8 cellular contexts compared by ENCODE assay signal in the genomic region with DNA sequence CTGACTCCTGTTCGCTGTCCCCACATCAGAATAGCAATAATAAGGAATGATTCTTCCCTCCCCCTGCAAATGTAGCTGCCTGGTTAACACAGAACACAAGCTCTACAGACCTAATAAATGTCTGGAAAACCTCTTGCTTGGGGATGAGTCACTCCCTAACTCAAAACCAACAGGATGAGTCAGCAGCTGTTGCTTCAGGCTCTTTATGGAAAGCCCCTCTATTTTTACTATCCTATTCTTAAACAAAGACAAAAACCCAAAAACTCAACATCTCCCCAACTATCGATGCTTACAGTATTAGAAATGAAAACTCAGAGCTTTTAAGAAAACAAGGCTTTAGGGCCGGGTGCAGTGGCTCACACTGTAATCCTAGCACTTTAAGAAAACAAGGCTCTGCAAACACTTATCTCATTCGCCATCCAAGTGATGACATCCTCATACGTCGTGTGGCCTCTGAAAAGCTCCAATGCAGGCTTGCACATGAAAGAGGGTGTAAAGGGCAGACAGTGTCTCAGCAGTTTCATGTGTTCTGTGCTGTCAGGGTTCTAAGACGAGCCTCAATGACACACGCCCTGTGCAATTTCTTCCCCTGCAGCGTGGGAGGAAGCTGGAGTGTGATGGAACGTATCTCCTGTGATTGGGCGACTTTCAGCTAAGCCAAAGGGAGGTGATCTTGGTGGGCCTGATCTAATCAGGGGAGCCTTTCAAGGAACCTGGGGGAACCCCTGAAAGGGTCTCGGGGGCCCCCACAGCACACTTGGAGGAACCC.
DNase-seq lines count a peak whose midpoint lies in the region; ATAC-seq and TF ChIP-seq lines count a peak whose summit lies in the region.

No MANE protein-coding gene starts in this region.

- no peak for TF ChIP-seq POLR2A in upper lobe of left lung (IDR thresholded peaks at IDR 0.05)

- H3K9ac ChIP-seq in trophoblast cell (ENCODE audit: low read length), result no peak overlapping the region

- peak overlapping the region; percentile 9 for H3K4me2 ChIP-seq in trophoblast cell (ENCODE audit: low read length)

- H3K14ac ChIP-seq in trophoblast cell (ENCODE audit: low read length), result peak overlapping the region; percentile 72

- ATAC-seq in GM19025 (IDR thresholded peaks at IDR 0.05; ENCODE audit: low read depth, unreplicated experiment) (peak; percentile 67), HG03135 (IDR thresholded peaks at IDR 0.05; ENCODE audit: unreplicated experiment) (peak; percentile 66), upper lobe of left lung (ENCODE audit: low FRiP score in 2 of 2) (peak; percentile 71 to 89)

- no peak for TF ChIP-seq CTCF in BE2C (IDR thresholded peaks at IDR 0.05; ENCODE audit: low read depth, low read length)
- TF ChIP-seq CTCF in fibroblast of pulmonary artery (IDR thresholded peaks at IDR 0.05; ENCODE audit: low read length, missing control alignments), result no peak
- no peak for TF ChIP-seq CTCF in upper lobe of left lung (IDR thresholded peaks at IDR 0.05)

- peak overlapping the region; percentile 24 for H4K8ac ChIP-seq in trophoblast cell (ENCODE audit: low read depth, low read length)

- H3K18ac ChIP-seq in trophoblast cell (ENCODE audit: low read length), result peak overlapping the region; percentile 72

- peak; percentile 78 for DNase-seq in BE2C
- DNase-seq in NOMO-1 treated with dmso at 0.1 percent for 144 hours (lab: John Stamatoyannopoulos, UW; ENCODE audit: unreplicated experiment), result peak; percentile 87
- peak; percentile 72 for DNase-seq in activated T-cell treated with anti-CD3 and anti-CD28 coated beads for 48 hours (ENCODE audit: low read depth)
- DNase-seq in fibroblast of pulmonary artery (ENCODE audit: low read depth), result peak; percentile 97
- peak; percentile 93 to 95 for DNase-seq in trophoblast cell
- peak in 1 of 2 donors; percentile 67 for DNase-seq in upper lobe of left lung

- H3K27me3 ChIP-seq in BE2C, result no peaks in the 10 kb centered on the region
- H3K27me3 ChIP-seq in trophoblast cell (ENCODE audit: insufficient read depth, low read length), result no peaks in the 10 kb centered on the region
- no peaks in the 10 kb centered on the region for H3K27me3 ChIP-seq in upper lobe of left lung

- H2BK12ac ChIP-seq in trophoblast cell (ENCODE audit: low read length), result peak overlapping the region; percentile 43

- H3K4me1 ChIP-seq in BE2C (peaks cover 31% of the 10 kb centered on the region), trophoblast cell (ENCODE audit: control insufficient read depth in 1 of 2, insufficient read depth in 2 of 2, low read length in 2 of 2) (peaks cover 49 to 53% of the 10 kb centered on the region in 2 experiments), upper lobe of left lung (peaks cover 39 to 49% (median 46%) of the 10 kb centered on the region in 4 donors)

- no peak overlapping the region for H4K12ac ChIP-seq in trophoblast cell (ENCODE audit: low read depth, low read length)

- H2BK120ac ChIP-seq in trophoblast cell (ENCODE audit: insufficient read depth, low read length, poor library complexity), result peak overlapping the region; percentile 67

- no CpG with 5 or more reads among the region's 12 CpGs for WGBS in trophoblast cell (ENCODE audit: extremely low coverage, insufficient coverage, insufficient read length)
- 50 to 51% methylated on average over 11 to 12 of the region's 12 CpGs for WGBS in upper lobe of left lung, 2 donors

- peak overlapping the region; percentile 81 for H2BK5ac ChIP-seq in trophoblast cell (ENCODE audit: low read depth, low read length, poor library complexity)

- peak overlapping the region; percentile 97 for H3K27ac ChIP-seq in trophoblast cell (ENCODE audit: low read depth, low read length)
- H3K27ac ChIP-seq in upper lobe of left lung, result peak overlapping the region; percentile 64 to 83 (median 74)

- peak overlapping the region; percentile 83 for H2AK5ac ChIP-seq in trophoblast cell (ENCODE audit: low read length)

- H3K4me3 ChIP-seq in BE2C (ENCODE audit: low read depth, low read length) (peak overlapping the region; percentile 32), fibroblast of pulmonary artery (replicated peaks; ENCODE audit: low read depth, low read length) (peak overlapping the region; percentile 36), trophoblast cell (ENCODE audit: low read depth, low read length) (no peak overlapping the region), upper lobe of left lung (no peak overlapping the region)

- TF ChIP-seq EP300 in upper lobe of left lung (IDR thresholded peaks at IDR 0.05), result peak in 2 of 4 donors; percentile 34 to 52

- peak overlapping the region; percentile 92 for H4K91ac ChIP-seq in trophoblast cell (ENCODE audit: low read depth, low read length)

- H3K23ac ChIP-seq in trophoblast cell (ENCODE audit: low read length), result no peak overlapping the region

- peaks cover 29% of the 10 kb centered on the region for H3K79me2 ChIP-seq in trophoblast cell (ENCODE audit: control insufficient read depth, insufficient read depth, low read length, poor library complexity)

- no peaks in the 10 kb centered on the region for H3K9me3 ChIP-seq in BE2C
- no peaks in the 10 kb centered on the region for H3K9me3 ChIP-seq in trophoblast cell (ENCODE audit: insufficient read depth, low read depth, low read length)
- no peaks in the 10 kb centered on the region for H3K9me3 ChIP-seq in upper lobe of left lung

- no peaks in the 10 kb centered on the region for H3K36me3 ChIP-seq in BE2C
- peaks cover 19 to 22% of the 10 kb centered on the region in 2 experiments for H3K36me3 ChIP-seq in trophoblast cell (ENCODE audit: control insufficient read depth in 1 of 2, insufficient read depth in 2 of 2, low read length in 2 of 2)
- H3K36me3 ChIP-seq in upper lobe of left lung, result peaks cover 0 to 3% (median 0%) of the 10 kb centered on the region in 4 donors

- H3K4ac ChIP-seq in trophoblast cell (ENCODE audit: low read depth, low read length), result peak overlapping the region; percentile 22

- H3K79me1 ChIP-seq in trophoblast cell (ENCODE audit: low read length), result peaks cover 56% of the 10 kb centered on the region

- H2AFZ ChIP-seq in trophoblast cell (ENCODE audit: insufficient read depth, low read length, poor library complexity), result no peak overlapping the region

Comparison
In these comparisons a context has a peak if more than half of its experiments do, and no peak if none do; other contexts are left out.
1. H3K4me3 ChIP-seq: peak in BE2C (single experiment) and fibroblast of pulmonary artery (single experiment); none in trophoblast cell (single experiment) and upper lobe of left lung (0 of 4).
2. Peak in every context shown above with its lines, with median percentiles within 50 percentile points of each other: ATAC-seq.